Comparison of ENCODE assay signal across 8 cellular contexts in the genomic region with DNA sequence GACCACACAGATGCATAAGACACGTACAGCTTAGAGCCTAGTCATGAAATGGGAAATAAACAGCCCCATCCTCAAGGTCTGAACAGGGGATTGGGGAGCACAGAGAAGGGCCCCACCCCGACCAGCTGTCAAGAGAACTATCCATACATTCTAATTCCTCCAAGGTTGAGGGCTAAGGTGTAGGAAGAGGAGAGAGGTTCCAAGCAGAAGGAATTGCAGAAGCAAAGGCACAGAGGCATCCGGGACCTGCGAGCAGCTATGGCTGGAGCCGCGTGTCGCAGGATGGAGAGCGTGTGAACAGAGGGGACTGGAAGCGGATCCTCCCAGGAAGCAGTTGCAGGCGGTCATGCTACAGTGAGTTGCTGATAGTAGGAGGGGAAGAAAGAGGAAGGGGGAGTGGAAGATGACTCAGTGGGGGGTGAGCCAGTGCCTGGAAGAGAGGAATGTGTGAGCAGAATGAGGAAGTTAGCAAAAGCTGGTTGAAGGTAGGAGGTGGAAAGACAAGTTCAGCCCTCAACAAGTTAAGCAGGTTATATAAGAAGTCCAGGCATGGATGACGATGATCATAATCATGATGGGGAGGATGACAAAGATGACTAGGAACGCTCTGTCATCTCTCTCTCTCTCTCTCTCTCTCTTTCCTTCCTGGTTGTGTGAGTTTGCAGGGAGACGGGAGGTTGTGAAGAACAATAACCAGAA.
DNase-seq lines count a peak whose midpoint lies in the region; ATAC-seq, FAIRE-seq and TF ChIP-seq lines count a peak whose summit lies in the region.

No MANE protein-coding gene starts in this region.

- no peak for TF ChIP-seq CTCF in epithelial cell of proximal tubule (conservative IDR thresholded peaks at IDR 0.05; ENCODE audit: low read depth, low read length)
- TF ChIP-seq CTCF in mucosa of descending colon (IDR thresholded peaks at IDR 0.05): no peak

- FAIRE-seq in RCC 7860 (lab: Jason Lieb, UNC): peak; percentile 94
- no peak for FAIRE-seq in GM19239 (lab: Jason Lieb, UNC)
- no peak for FAIRE-seq in small intestine (lab: Jason Lieb, UNC)

- H3K4me1 ChIP-seq in mucosa of descending colon (ENCODE audit: low read depth): no peaks in the 10 kb centered on the region
- H3K4me1 ChIP-seq in small intestine (ENCODE audit: control insufficient read depth in 2 of 2, insufficient read depth in 1 of 2, low read depth in 1 of 2, low read length in 1 of 2): no peaks in the 10 kb centered on the region

- H3K36me3 ChIP-seq in mucosa of descending colon (ENCODE audit: low read depth) (no peaks in the 10 kb centered on the region), small intestine (ENCODE audit: control insufficient read depth in 2 of 2, insufficient read depth in 2 of 2, low read length in 2 of 2) (no peaks in the 10 kb centered on the region)

- WGBS in small intestine, 3 donors: 73 to 89% (median 80%) methylated on average over 13 of the region's 13 CpGs

- no peaks in the 10 kb centered on the region for H3K9me3 ChIP-seq in mucosa of descending colon
- H3K9me3 ChIP-seq in small intestine (ENCODE audit: control insufficient read depth, low read depth): no peaks in the 10 kb centered on the region

- no peaks in the 10 kb centered on the region for H3K27me3 ChIP-seq in small intestine (ENCODE audit: control insufficient read depth in 2 of 2, insufficient read depth in 2 of 2, low read length in 2 of 2)

- intact Hi-C loops in mucosa of descending colon (cut with DNase I, micrococcal nuclease): no loop called here

- DNase-seq in GM04504 (ENCODE audit: low read depth): peak; percentile 24
- peak; percentile 99 for DNase-seq in RCC 7860 (ENCODE audit: low spot score)
- DNase-seq in epithelial cell of proximal tubule (ENCODE audit: low read depth): peak; percentile 93
- peak in 1 of 3 donors; percentile 64 for DNase-seq in mucosa of descending colon
- DNase-seq in GM19239 (ENCODE audit: insufficient read length, low spot score): no peak
- DNase-seq in small intestine: no peak

- H3K4me3 ChIP-seq in epithelial cell of proximal tubule (ENCODE audit: low read depth, low read length): peak overlapping the region; percentile 15
- no peak overlapping the region for H3K4me3 ChIP-seq in mucosa of descending colon
- H3K4me3 ChIP-seq in small intestine (ENCODE audit: low read depth in 1 of 2, low read length in 2 of 2): no peak overlapping the region

- ATAC-seq in mucosa of descending colon (peak; percentile 64), GM21717 (IDR thresholded peaks at IDR 0.05; ENCODE audit: unreplicated experiment) (no peak), GM21825 (IDR thresholded peaks at IDR 0.05; ENCODE audit: unreplicated experiment) (no peak)

- H3K27ac ChIP-seq in small intestine (ENCODE audit: low read depth in 1 of 2, low read length in 1 of 2): peak overlapping the region in 1 of 2 donors; percentile 8

Comparison
In these comparisons a context has a peak if more than half of its experiments do, and no peak if none do; other contexts are left out.
1. DNase-seq: peak in GM04504 (single experiment), RCC 7860 (single experiment) and epithelial cell of proximal tubule (single experiment); none in GM19239 (single experiment) and small intestine (single experiment).